In the genomic region with DNA sequence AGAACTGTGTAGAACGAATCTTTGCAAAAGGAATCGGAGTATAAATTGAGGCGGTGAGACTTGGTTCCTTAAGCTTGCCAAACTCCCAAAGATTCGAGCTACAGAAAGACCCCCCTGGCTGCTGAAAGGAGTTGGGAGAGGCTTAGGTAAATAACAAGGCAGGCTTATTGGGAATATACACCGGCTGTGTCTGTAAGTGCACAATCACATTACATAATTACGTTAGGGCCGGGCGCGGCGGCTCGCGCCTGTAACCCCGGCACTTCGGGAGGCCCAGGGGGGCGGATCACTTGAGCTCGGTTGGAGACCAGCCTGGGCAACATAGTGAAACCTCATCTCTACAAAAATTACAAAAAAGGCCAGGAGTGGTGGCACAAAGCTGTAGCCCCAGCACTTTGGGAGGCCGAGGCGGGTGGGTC, we compare ENCODE assay signal across 8 cellular contexts. TPM values are rescaled to one million over a fixed set of nuclear protein-coding genes. Genes with fewer than 3 reads are reported as not detected.
DNase-seq lines count a peak whose midpoint lies in the region; ATAC-seq and TF ChIP-seq lines count a peak whose summit lies in the region.

No MANE protein-coding gene starts in this region.

- no peaks in the 10 kb centered on the region for H3K36me3 ChIP-seq in SK-N-SH (replicated peaks in 1 of 2; ENCODE audit: control insufficient read depth in 1 of 2, insufficient read depth in 2 of 2, low read length in 1 of 2)
- peaks cover 0 to 2% of the 10 kb centered on the region in 2 donors for H3K36me3 ChIP-seq in esophagus (ENCODE audit: control insufficient read depth in 2 of 2, insufficient read depth in 2 of 2, low read length in 1 of 2)
- H3K36me3 ChIP-seq in ovary: no peaks in the 10 kb centered on the region

- intact Hi-C loops in ovary (cut with DNase I): loop anchor here in 2 of 4 donors (5.0 to 10.0 kb wide), 2 partner anchors 81 to 89 kb away; no protein-coding TSS in a partner anchor

- H3K9me3 ChIP-seq in SK-N-SH (no peaks in the 10 kb centered on the region), esophagus (ENCODE audit: control insufficient read depth in 2 of 2, insufficient read depth in 1 of 2, low read depth in 1 of 2, low read length in 1 of 2) (no peaks in the 10 kb centered on the region), ovary (no peaks in the 10 kb centered on the region)

- peak overlapping the region; percentile 37; the same call in 1 of the 2 replicates for H3K9ac ChIP-seq in SK-N-SH

- POLR2A ChIA-PET in SK-N-SH (lab: Yijun Ruan, JAX): interaction anchor here (1.5 kb wide), 1 partner anchor 11 kb away, joined by 3 read pairs; no protein-coding TSS in a partner anchor

- DNase-seq in AG09309 (ENCODE audit: low read depth): no peak
- DNase-seq in SK-N-SH: no peak
- DNase-seq in ovary: no peak
- no peak for DNase-seq in AG08395 (ENCODE audit: low spot score)
- no peak for DNase-seq in KBM-7

- TF ChIP-seq POLR2A in ovary (IDR thresholded peaks at IDR 0.05): no peak

- WGBS in SK-N-SH (ENCODE audit: low lambda C conversion rate): 16% methylated on average over 18 of the region's 18 CpGs
- WGBS in esophagus, 2 donors: 10 to 18% methylated on average over 18 of the region's 18 CpGs
- WGBS in ovary, 3 donors: 10 to 20% (median 12%) methylated on average over 18 of the region's 18 CpGs

- H3K4me3 ChIP-seq in AG09309 (ENCODE audit: control insufficient read depth, low read depth, low read length) (peak overlapping the region; percentile 39), SK-N-SH (ENCODE audit: low read depth in 2 of 2, low read length in 1 of 2) (peak overlapping the region; percentile 48 to 64), esophagus (ENCODE audit: low read depth in 1 of 2, low read length in 2 of 2) (peak overlapping the region; percentile 42 to 51), ovary (peak overlapping the region; percentile 29)

- TF ChIP-seq RAD21 in SK-N-SH (IDR thresholded peaks at IDR 0.05; ENCODE audit: low read length): no peak

- no peaks in the 10 kb centered on the region for H3K27me3 ChIP-seq in SK-N-SH (ENCODE audit: insufficient read depth)
- no peaks in the 10 kb centered on the region for H3K27me3 ChIP-seq in esophagus (ENCODE audit: control insufficient read depth in 1 of 2, insufficient read depth in 2 of 2, low read length in 2 of 2)
- H3K27me3 ChIP-seq in ovary: no peaks in the 10 kb centered on the region

- H3K27ac ChIP-seq in SK-N-SH (ENCODE audit: low read depth in 2 of 2, low read length in 1 of 2) (peak overlapping the region; percentile 28 to 71), esophagus (ENCODE audit: low read depth in 2 of 2, low read length in 1 of 2) (peak overlapping the region; percentile 91 to 94), ovary (no peak overlapping the region)

- no peak for TF ChIP-seq EP300 in SK-N-SH (IDR thresholded peaks at IDR 0.05; ENCODE audit: borderline replicate concordance in 1 of 2, low read depth in 1 of 2, low read length in 1 of 2)
- TF ChIP-seq EP300 in ovary (IDR thresholded peaks at IDR 0.05): no peak

- H3K9me2 ChIP-seq in SK-N-SH: no peaks in the 10 kb centered on the region

- peak; percentile 11 for ATAC-seq in HG03045 (IDR thresholded peaks at IDR 0.05; ENCODE audit: unreplicated experiment)
- no peak for ATAC-seq in HG02884 (IDR thresholded peaks at IDR 0.05; ENCODE audit: unreplicated experiment)

- no peaks in the 10 kb centered on the region for H3K79me2 ChIP-seq in SK-N-SH (ENCODE audit: insufficient read depth)

- H3K4me1 ChIP-seq in SK-N-SH (ENCODE audit: control insufficient read depth in 1 of 2, insufficient read depth in 2 of 2, low read depth in 1 of 2, low read length in 1 of 2) (peaks cover 0 to 5% of the 10 kb centered on the region in 2 experiments; a peak in 1 of 4 replicates), esophagus (ENCODE audit: control insufficient read depth in 2 of 2, insufficient read depth in 2 of 2, low read length in 1 of 2) (no peaks in the 10 kb centered on the region), ovary (ENCODE audit: insufficient read depth) (peaks cover 2% of the 10 kb centered on the region)

- H3F3A ChIP-seq in SK-N-SH (replicated peaks; ENCODE audit: insufficient read depth): no peaks in the 10 kb centered on the region

- CTCF ChIA-PET in SK-N-SH (lab: Yijun Ruan, JAX): interaction anchor here (0.6 to 7.2 kb wide), 21 partner anchors 8 to 287 kb away, joined by 3 to 98 read pairs (median 4); a partner anchor contains a TSS

- TF ChIP-seq CTCF in AG09309 (IDR thresholded peaks at IDR 0.05; ENCODE audit: control insufficient read depth, insufficient read depth, low read depth, low read length, missing control alignments) (no peak), SK-N-SH (IDR thresholded peaks at IDR 0.05) (no peak), ovary (IDR thresholded peaks at IDR 0.05) (no peak)

- peak overlapping the region; percentile 75 for H3K4me2 ChIP-seq in SK-N-SH

- H2AFZ ChIP-seq in SK-N-SH (ENCODE audit: low read depth): peak overlapping the region; percentile 87

- in situ Hi-C loops in KBM-7 (cut with MboI; ENCODE audit: low pct_unique_long_range_greater_than_20kb, low sequenced_read_pairs): no loop called here

- no peaks in the 10 kb centered on the region for H4K20me1 ChIP-seq in SK-N-SH (ENCODE audit: insufficient read depth)

TF ChIP-seq in SK-N-SH, 30 proteins besides CTCF, POLR2A, EP300 and RAD21:
- TF ChIP-seq, protein P1, sequence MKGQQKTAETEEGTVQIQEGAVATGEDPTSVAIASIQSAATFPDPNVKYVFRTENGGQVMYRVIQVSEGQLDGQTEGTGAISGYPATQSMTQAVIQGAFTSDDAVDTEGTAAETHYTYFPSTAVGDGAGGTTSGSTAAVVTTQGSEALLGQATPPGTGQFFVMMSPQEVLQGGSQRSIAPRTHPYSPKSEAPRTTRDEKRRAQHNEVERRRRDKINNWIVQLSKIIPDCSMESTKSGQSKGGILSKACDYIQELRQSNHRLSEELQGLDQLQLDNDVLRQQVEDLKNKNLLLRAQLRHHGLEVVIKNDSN (IDR thresholded peaks at IDR 0.05; ENCODE audit: borderline replicate concordance, low read depth): no peak
- TF ChIP-seq MXI1 (IDR thresholded peaks at IDR 0.05; ENCODE audit: low read depth, low read length): 0 out of 2 replicates have a peak, but pooled peaks have one; percentile 5

RNA-seq across cellular contexts. Expression of a gene that starts 12.2 kb away (rescaled TPM):
- 33.0 and 40.1 TPM in 2 replicates for polyA plus RNA-seq in SK-N-SH (2012; rRNA removed)
- polyA plus RNA-seq in SK-N-SH (2012; cell fraction: cytosol; rRNA removed): 16.8 and 26.2 TPM in 2 replicates
- 13.8 and 35.6 TPM in 2 replicates for polyA plus RNA-seq in SK-N-SH (2012; cell fraction: nucleus; rRNA removed)
- 10 to 100 TPM in 1 of 2 donors, 1 to 10 TPM in 1; 6.1 to 58.0 TPM for polyA plus RNA-seq in esophagus
- 10 to 100 TPM; 13.9 to 49.1 (median 19.3) TPM for total RNA-seq in ovary
- polyA plus RNA-seq in ovary: 1 to 10 TPM in 1 of 2 donors, not detected in 1; 8.6 TPM

RNA-seq across cellular contexts. Expression of a gene that starts 16.6 kb away (rescaled TPM):
- polyA plus RNA-seq in SK-N-SH (2012; rRNA removed): 1.0 and 1.1 TPM in 2 replicates
- polyA plus RNA-seq in SK-N-SH (2012; cell fraction: cytosol; rRNA removed): 0.62 and 1.00 TPM in 2 replicates
- 2.6 and 3.8 TPM in 2 replicates for polyA plus RNA-seq in SK-N-SH (2012; cell fraction: nucleus; rRNA removed)
- polyA plus RNA-seq in esophagus: 1 to 10 TPM in 1 of 2 donors, under 1 TPM in 1; 0.56 to 1.2 TPM
- total RNA-seq in ovary: under 1 TPM in 4 of 7 donors, not detected in 3; 0.15 to 0.57 (median 0.35) TPM
- polyA plus RNA-seq in ovary: under 1 TPM in 1 of 2 donors, not detected in 1; 0.31 TPM

Comparison
In these comparisons a context has a peak if more than half of its experiments do, and no peak if none do; other contexts are left out.
1. H3K27ac ChIP-seq: peak in SK-N-SH (2 of 2) and esophagus (2 of 2); none in ovary (0 of 2).
2. Peak in every context shown above with its lines, with median percentiles within 50 percentile points of each other: H3K4me3 ChIP-seq.